ENCODE assay signal across 10 cellular contexts in the genomic region with DNA sequence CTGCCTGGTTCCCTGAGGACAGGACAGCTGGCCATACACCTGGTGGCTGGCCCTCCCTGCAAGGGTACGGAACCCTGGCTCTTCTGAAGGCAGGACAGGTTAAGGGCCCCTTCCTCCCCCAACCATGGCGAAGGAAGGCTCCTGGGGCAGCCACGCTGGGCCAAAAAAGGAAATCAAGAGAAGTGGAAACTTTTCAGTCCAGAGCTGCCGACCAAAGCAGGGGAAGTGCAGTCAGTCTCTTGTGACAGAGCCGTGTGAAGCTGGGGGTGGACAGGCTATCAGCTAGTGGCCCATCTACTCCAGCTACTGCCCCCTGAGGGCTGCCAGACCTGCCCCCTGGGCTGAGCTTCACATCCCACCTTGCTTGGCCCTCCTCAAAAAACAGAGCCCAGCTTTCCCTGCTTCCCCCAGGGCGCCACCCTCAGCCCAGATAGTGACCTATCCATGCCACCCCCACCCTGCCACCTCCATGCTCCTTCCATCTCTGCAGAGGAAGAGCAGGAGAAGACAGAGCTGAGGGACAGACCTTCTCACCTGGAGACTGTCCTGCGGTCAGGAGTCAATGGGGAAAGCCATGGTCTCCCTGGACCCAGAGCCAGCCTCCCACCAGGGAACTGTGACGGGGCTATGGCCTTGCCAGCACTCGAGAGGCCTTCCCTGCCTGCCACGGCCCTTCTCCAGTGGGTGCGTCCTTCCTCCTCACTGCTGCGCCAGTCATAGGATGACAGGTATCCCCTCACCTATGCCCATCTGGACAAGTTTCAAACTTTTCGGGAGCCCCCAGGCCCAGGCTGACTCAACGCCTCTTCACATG. TPM values are rescaled to one million over a fixed set of nuclear protein-coding genes. Genes with fewer than 3 reads are reported as not detected.
DNase-seq lines count a peak whose midpoint lies in the region; ATAC-seq and TF ChIP-seq lines count a peak whose summit lies in the region.
"Had no signal": no experiment of that assay in that cellular context is flagged by ENCODE, and none has a peak within 500 bp of the region (broad histone marks: within the 10 kb centered on the region; RNA-seq: fewer than 3 reads in every experiment).

No MANE protein-coding gene starts in this region.

- peaks cover 10 to 37% of the 10 kb centered on the region in 2 donors for H3K27me3 ChIP-seq in left lung

- no peaks in the 10 kb centered on the region for H3K36me3 ChIP-seq in left lung

- H3K9me3 ChIP-seq in T-helper 17 cell (ENCODE audit: control insufficient read depth, low read length, poor library complexity, severe bottlenecking) (no peaks in the 10 kb centered on the region), left lung (no peaks in the 10 kb centered on the region)

- H3K4me1 ChIP-seq in left lung, result peaks cover 0 to 43% of the 10 kb centered on the region in 2 donors

- ATAC-seq in T-helper 17 cell (no peak), left lung (no peak), HG03442 (IDR thresholded peaks at IDR 0.05; ENCODE audit: unreplicated experiment) (no peak), HG02840 (IDR thresholded peaks at IDR 0.05; ENCODE audit: low FRiP score, unreplicated experiment) (no peak)

- no peaks in the 10 kb centered on the region for H3K36me3 Mint-ChIP-seq in T-helper 17 cell (ENCODE audit: low read depth)

- no peak for TF ChIP-seq CTCF in left lung (IDR thresholded peaks at IDR 0.05)

- no peaks in the 10 kb centered on the region for H3K27me3 Mint-ChIP-seq in T-helper 17 cell

- peaks cover 17% of the 10 kb centered on the region for H3K4me1 Mint-ChIP-seq in T-helper 17 cell

- peak; percentile 16 for TF ChIP-seq POLR2A in GM15510 (IDR thresholded peaks at IDR 0.05; ENCODE audit: borderline replicate concordance, extremely low read depth, insufficient read length)

- peak; percentile 86 for DNase-seq in CD1c-positive myeloid dendritic cell (ENCODE audit: extremely low spot score)
- DNase-seq in T-helper 17 cell, result no peak
- DNase-seq in left lung, result peak; percentile 45 to 57
- no peak for DNase-seq in SW480 (ENCODE audit: low spot score)
- no peak for DNase-seq in posterior vena cava (ENCODE audit: low spot score)
- DNase-seq: activated effector memory CD4-positive, alpha-beta T cell treated with anti-CD3 and anti-CD28 coated beads, Interleukin-2, amount 50 U/mL, for 16 hours; endodermal cell had no signal

- H3K4me3 Mint-ChIP-seq in T-helper 17 cell, result peak overlapping the region; percentile 63
- H3K4me3 Mint-ChIP-seq: endodermal cell had no signal

- peak overlapping the region in 1 of 2 donors; percentile 10 for H3K27ac ChIP-seq in left lung

- peak overlapping the region; percentile 67 for H3K27ac Mint-ChIP-seq in T-helper 17 cell
- H3K27ac Mint-ChIP-seq: endodermal cell had no signal

- H3K4me3 ChIP-seq in left lung, result no peak overlapping the region

- intact Hi-C loops in left lung (cut with DNase I), result no loop called here
- intact Hi-C loops in posterior vena cava (cut with DNase I), result no loop called here

RNA-seq across cellular contexts. Expression of a gene that starts 4.6 kb away (rescaled TPM):
- total RNA-seq in T-helper 17 cell (1 to 10 TPM; 2.2 to 3.6 TPM), left lung (1 to 10 TPM; 4.7 to 7.8 TPM), posterior vena cava (1 to 10 TPM; 1.2 to 2.0 TPM)

RNA-seq across cellular contexts. Expression of a gene that starts 31.8 kb away (rescaled TPM):
- total RNA-seq in T-helper 17 cell, result 10 to 100 TPM; 28.0 to 28.2 TPM
- total RNA-seq in left lung, result 10 to 100 TPM; 32.7 to 42.6 TPM
- total RNA-seq in posterior vena cava, result 10 to 100 TPM; 24.8 to 25.9 TPM

Comparison
In these comparisons a context has a peak if more than half of its experiments do, and no peak if none do; other contexts are left out.
1. DNase-seq: peak in CD1c-positive myeloid dendritic cell (single experiment) and left lung (2 of 2); none in T-helper 17 cell (0 of 3), SW480 (single experiment) and posterior vena cava (single experiment).